ENCODE assay signal across 8 cellular contexts in the genomic region with DNA sequence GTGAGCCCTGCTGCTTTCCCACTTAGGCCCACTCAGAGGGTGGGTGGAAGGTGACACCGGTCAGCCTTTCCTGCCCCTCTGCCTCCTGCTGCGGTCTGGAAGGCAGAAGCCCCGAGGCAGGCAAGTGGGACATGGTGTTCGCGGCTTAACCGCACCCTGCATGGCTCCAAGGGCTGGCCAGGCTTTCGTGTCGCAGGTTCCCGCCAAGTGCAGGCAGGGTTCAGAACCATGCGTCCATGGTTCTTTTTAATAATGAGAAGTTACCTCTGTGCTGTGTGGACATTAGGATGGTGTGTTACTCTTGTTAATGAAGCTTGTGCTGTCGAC. TPM values are rescaled to one million over a fixed set of nuclear protein-coding genes. Genes with fewer than 3 reads are reported as not detected.
DNase-seq lines count a peak whose midpoint lies in the region; ATAC-seq, FAIRE-seq and TF ChIP-seq lines count a peak whose summit lies in the region.

No MANE protein-coding gene starts in this region.

- H4K20me1 ChIP-seq in K562 (replicated peaks; ENCODE audit: control insufficient read depth, insufficient read depth, low read length): no peaks in the 10 kb centered on the region

- in situ Hi-C loops in K562 (cut with MboI): no loop called here

- H3K79me2 ChIP-seq in K562 (ENCODE audit: control insufficient read depth, insufficient read depth, low read length): peaks cover 19% of the 10 kb centered on the region; the same call in 2 of the 3 replicates

- no peaks in the 10 kb centered on the region for H3K36me3 ChIP-seq in K562 (ENCODE audit: control insufficient read depth, insufficient read depth, low read length)

- TSS peak; percentile 16 for BruUV-seq in K562 (replicated peaks; lab: Mats Ljungman, UMichigan)

- FAIRE-seq in GM12892 (lab: Jason Lieb, UNC): peak; percentile 85
- FAIRE-seq in K562 (lab: Jason Lieb, UNC): peak; percentile 60

- H3K9me3 ChIP-seq in K562 (replicated peaks; ENCODE audit: control insufficient read depth, insufficient read depth, low read depth, low read length) (no peaks in the 10 kb centered on the region), mononuclear cell (ENCODE audit: low read depth, low read length) (no peaks in the 10 kb centered on the region)

- H3K9me1 ChIP-seq in K562 (ENCODE audit: control insufficient read depth, insufficient read depth, low read length): no peaks in the 10 kb centered on the region

- peak overlapping the region; percentile 71 to 93 for H3K9ac ChIP-seq in K562 (ENCODE audit: insufficient read depth in 1 of 2, low read depth in 2 of 2, low read length in 2 of 2)

- peak; percentile 9 for ATAC-seq in HG03064 (IDR thresholded peaks at IDR 0.05; ENCODE audit: low read depth, unreplicated experiment)
- ATAC-seq in K562: peak; percentile 52
- no peak for ATAC-seq in GM21723 (IDR thresholded peaks at IDR 0.05; ENCODE audit: unreplicated experiment)

- POLR2A ChIA-PET in K562 (lab: Yijun Ruan, JAX): no interaction called here

- peak overlapping the region; percentile 94 for H2AFZ ChIP-seq in K562 (ENCODE audit: low read depth, low read length)

- CTCF ChIA-PET in K562 (lab: Yijun Ruan, JAX; ENCODE audit: low intra/inter-chr PET ratio): no interaction called here

- H3K27me3 ChIP-seq in K562 (ENCODE audit: control insufficient read depth in 2 of 2, insufficient read depth in 2 of 2, low read length in 2 of 2): no peaks in the 10 kb centered on the region
- H3K27me3 ChIP-seq in mononuclear cell (ENCODE audit: insufficient read depth, low read length): peaks cover 31% of the 10 kb centered on the region

- TF ChIP-seq CTCF in K562 (IDR thresholded peaks at IDR 0.05 in 2 of 3, conservative IDR thresholded peaks at IDR 0.05 in 1 of 3; ENCODE audit: insufficient read depth in 2 of 3, low read depth in 1 of 3, low read length in 3 of 3): no peak

- peak overlapping the region; percentile 73 for H3K27ac ChIP-seq in K562 (ENCODE audit: extremely low read depth, low read depth, low read length)

- no peak for TF ChIP-seq POLR2A in GM12892 (IDR thresholded peaks at IDR 0.05; ENCODE audit: low read depth, low read length)
- no peak; the same call in 1 of the 2 replicates for TF ChIP-seq POLR2A in K562 (conservative IDR thresholded peaks at IDR 0.05)

- intact Hi-C loops in K562 (cut with micrococcal nuclease): loop anchor here (10.0 kb wide), 3 partner anchors 135 to 225 kb away; a partner anchor contains a TSS

- H3K4me3 ChIP-seq in K562 (peak overlapping the region; percentile 46), mononuclear cell (ENCODE audit: low read length) (peak overlapping the region; percentile 50)

- peaks cover 3 to 20% of the 10 kb centered on the region in 2 experiments; a peak in 3 of 5 replicates for H3K4me1 ChIP-seq in K562 (replicated peaks in 1 of 2; ENCODE audit: control insufficient read depth in 2 of 2, insufficient read depth in 2 of 2, low read length in 2 of 2)
- peaks cover 21% of the 10 kb centered on the region for H3K4me1 ChIP-seq in mononuclear cell (ENCODE audit: insufficient read depth, low read length)

- TF ChIP-seq EP300 in K562 (IDR thresholded peaks at IDR 0.05; ENCODE audit: low read length): no peak

- TF ChIP-seq RAD21 in K562 (CRISPR knock-in tag; conservative IDR thresholded peaks at IDR 0.05 in 1 of 2, IDR thresholded peaks at IDR 0.05 in 1 of 2): no peak

- DNase-seq in GM12892 (ENCODE audit: insufficient read length): no peak
- no peak for DNase-seq in K562 (ENCODE audit: extremely low read depth in 1 of 4, low spot score in 3 of 4)
- DNase-seq in activated gamma-delta T cell (lab: John Stamatoyannopoulos, UW): no peak
- DNase-seq in GF-D8 (lab: John Stamatoyannopoulos, UW): no peak
- no peak for DNase-seq in SK-N-DZ (ENCODE audit: low spot score)

- WGBS in K562 (ENCODE audit: insufficient coverage, low coverage, missing lambda C conversion rate): 5% methylated on average over 5 of the region's 11 CpGs

- H3K4me2 ChIP-seq in K562 (ENCODE audit: insufficient read depth, low read length): peak overlapping the region; percentile 95

TF ChIP-seq in K562, 482 proteins besides CTCF, POLR2A, EP300 and RAD21 (continues in another document):
- TF ChIP-seq, protein P1, sequence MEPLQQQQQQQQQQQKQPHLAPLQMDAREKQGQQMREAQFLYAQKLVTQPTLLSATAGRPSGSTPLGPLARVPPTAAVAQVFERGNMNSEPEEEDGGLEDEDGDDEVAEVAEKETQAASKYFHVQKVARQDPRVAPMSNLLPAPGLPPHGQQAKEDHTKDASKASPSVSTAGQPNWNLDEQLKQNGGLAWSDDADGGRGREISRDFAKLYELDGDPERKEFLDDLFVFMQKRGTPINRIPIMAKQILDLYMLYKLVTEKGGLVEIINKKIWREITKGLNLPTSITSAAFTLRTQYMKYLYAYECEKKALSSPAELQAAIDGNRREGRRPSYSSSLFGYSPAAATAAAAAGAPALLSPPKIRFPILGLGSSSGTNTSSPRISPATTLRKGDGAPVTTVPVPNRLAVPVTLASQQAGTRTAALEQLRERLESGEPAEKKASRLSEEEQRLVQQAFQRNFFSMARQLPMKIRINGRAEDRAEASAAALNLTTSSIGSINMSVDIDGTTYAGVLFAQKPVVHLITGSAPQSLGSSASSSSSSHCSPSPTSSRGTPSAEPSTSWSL (CRISPR knock-in tag; IDR thresholded peaks at IDR 0.05; ENCODE audit: borderline replicate concordance): no peak
- TF ChIP-seq ZNF282 (CRISPR knock-in tag; IDR thresholded peaks at IDR 0.05) (no peak), FOXA1 (IDR thresholded peaks at IDR 0.05; ENCODE audit: borderline replicate concordance) (no peak), GATAD2B (IDR thresholded peaks at IDR 0.05; ENCODE audit: borderline replicate concordance) (no peak), DIDO1 (tag; IDR thresholded peaks at IDR 0.05; ENCODE audit: low read depth) (no peak), ZNF239 (CRISPR knock-in tag; IDR thresholded peaks at IDR 0.05) (no peak)
- TF ChIP-seq, protein P2, sequence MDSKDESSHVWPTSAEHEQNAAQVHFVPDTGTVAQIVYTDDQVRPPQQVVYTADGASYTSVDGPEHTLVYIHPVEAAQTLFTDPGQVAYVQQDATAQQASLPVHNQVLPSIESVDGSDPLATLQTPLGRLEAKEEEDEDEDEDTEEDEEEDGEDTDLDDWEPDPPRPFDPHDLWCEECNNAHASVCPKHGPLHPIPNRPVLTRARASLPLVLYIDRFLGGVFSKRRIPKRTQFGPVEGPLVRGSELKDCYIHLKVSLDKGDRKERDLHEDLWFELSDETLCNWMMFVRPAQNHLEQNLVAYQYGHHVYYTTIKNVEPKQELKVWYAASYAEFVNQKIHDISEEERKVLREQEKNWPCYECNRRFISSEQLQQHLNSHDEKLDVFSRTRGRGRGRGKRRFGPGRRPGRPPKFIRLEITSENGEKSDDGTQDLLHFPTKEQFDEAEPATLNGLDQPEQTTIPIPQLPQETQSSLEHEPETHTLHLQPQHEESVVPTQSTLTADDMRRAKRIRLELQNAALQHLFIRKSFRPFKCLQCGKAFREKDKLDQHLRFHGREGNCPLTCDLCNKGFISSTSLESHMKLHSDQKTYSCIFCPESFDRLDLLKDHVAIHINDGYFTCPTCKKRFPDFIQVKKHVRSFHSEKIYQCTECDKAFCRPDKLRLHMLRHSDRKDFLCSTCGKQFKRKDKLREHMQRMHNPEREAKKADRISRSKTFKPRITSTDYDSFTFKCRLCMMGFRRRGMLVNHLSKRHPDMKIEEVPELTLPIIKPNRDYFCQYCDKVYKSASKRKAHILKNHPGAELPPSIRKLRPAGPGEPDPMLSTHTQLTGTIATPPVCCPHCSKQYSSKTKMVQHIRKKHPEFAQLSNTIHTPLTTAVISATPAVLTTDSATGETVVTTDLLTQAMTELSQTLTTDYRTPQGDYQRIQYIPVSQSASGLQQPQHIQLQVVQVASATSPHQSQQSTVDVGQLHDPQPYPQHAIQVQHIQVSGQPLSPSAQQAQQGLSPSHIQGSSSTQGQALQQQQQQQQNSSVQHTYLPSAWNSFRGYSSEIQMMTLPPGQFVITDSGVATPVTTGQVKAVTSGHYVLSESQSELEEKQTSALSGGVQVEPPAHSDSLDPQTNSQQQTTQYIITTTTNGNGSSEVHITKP (IDR thresholded peaks at IDR 0.05; ENCODE audit: partially characterized antibody): no peak
- TF ChIP-seq, protein P3, sequence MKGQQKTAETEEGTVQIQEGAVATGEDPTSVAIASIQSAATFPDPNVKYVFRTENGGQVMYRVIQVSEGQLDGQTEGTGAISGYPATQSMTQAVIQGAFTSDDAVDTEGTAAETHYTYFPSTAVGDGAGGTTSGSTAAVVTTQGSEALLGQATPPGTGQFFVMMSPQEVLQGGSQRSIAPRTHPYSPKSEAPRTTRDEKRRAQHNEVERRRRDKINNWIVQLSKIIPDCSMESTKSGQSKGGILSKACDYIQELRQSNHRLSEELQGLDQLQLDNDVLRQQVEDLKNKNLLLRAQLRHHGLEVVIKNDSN (CRISPR knock-in tag; IDR thresholded peaks at IDR 0.05): 0 out of 2 replicates have a peak, but pooled peaks have one; percentile 7

RNA-seq across cellular contexts. Expression of a gene that starts 1.0 kb away (rescaled TPM):
- polyA plus RNA-seq in GM12892 (2012; ENCODE audit: missing spikeins): 7.5 TPM
- 12.5 and 31.3 TPM in 2 replicates for total RNA-seq in K562 (2011; cell fraction: chromatin; rRNA removed; ENCODE audit: low replicate concordance)
- total RNA-seq in K562 (2011; cell fraction: nucleolus; rRNA removed): 5.2 and 5.9 TPM in 2 replicates
- total RNA-seq in K562 (2011; cell fraction: nucleoplasm; rRNA removed): 16.3 and 34.4 TPM in 2 replicates
- total RNA-seq in K562 (2014; rRNA removed) (2.0 TPM in 2 replicates), K562 (2014; rRNA removed; fragmentation: Illumina TruSeq; extraction: Trizol) (4.4 and 5.7 TPM in 2 replicates), K562 (2015; rRNA removed; fragmentation: Illumina TruSeq; extraction: Trizol) (3.3 and 3.5 TPM in 2 replicates), K562 (2021) (3.9 and 4.1 TPM in 2 replicates), mononuclear cell (3.9 TPM)
- polyA plus RNA-seq in K562 (2011; rRNA removed) (2.7 and 3.1 TPM in 2 replicates), K562 (2014; fragmentation: Illumina TruSeq; extraction: Trizol) (2.5 and 3.6 TPM in 2 replicates), K562 (2014; fragmentation: Nextera tagmentation; extraction: Ambion mirVana) (under 1 TPM; 0.38 to 0.77 TPM), K562 (2014; rRNA removed) (1.5 and 1.6 TPM in 2 replicates)
- polyA plus RNA-seq in K562 (2011; cell fraction: cytosol; rRNA removed): 0.76 and 1.4 TPM in 2 replicates
- polyA plus RNA-seq in K562 (2011; cell fraction: nucleus; rRNA removed): 3.7 and 4.1 TPM in 2 replicates
- polyA plus RNA-seq in K562 (2012): 1.5 and 1.8 TPM in 2 replicates
- polyA minus RNA-seq in K562 (2011; rRNA and poly(A)+ RNA removed): 15.6 and 19.6 TPM in 2 replicates
- 3.5 and 3.6 TPM in 2 replicates for polyA minus RNA-seq in K562 (2011; cell fraction: cytosol; rRNA and poly(A)+ RNA removed)
- 6.2 and 12.8 TPM in 2 replicates for polyA minus RNA-seq in K562 (2011; cell fraction: nucleus; rRNA and poly(A)+ RNA removed)
- polyA plus RNA-seq in SK-N-DZ (2014; cell fraction: cytosol; rRNA removed): 5.8 and 6.9 TPM in 2 replicates
- 10.0 and 10.7 TPM in 2 replicates for polyA plus RNA-seq in SK-N-DZ (2014; cell fraction: nucleus; rRNA removed)
